Comparison of ENCODE assay signal across 9 cellular contexts in genomic region chr12:6367969-6368892, GRCh38. TPM values are rescaled to one million over a fixed set of nuclear protein-coding genes. Genes with fewer than 3 reads are reported as not detected.
DNase-seq lines count a peak whose midpoint lies in the region; ATAC-seq and TF ChIP-seq lines count a peak whose summit lies in the region.
"Had no signal": no experiment of that assay in that cellular context is flagged by ENCODE, and none has a peak within 500 bp of the region (broad histone marks: within the 10 kb centered on the region; RNA-seq: fewer than 3 reads in every experiment).

No MANE protein-coding gene starts in this region.

- H3K4me1 ChIP-seq in Loucy (ENCODE audit: insufficient read depth, low read length, poor library complexity, severe bottlenecking) (peaks cover 48% of the 10 kb centered on the region), SK-N-SH (ENCODE audit: control insufficient read depth in 1 of 2, insufficient read depth in 2 of 2, low read depth in 1 of 2, low read length in 1 of 2) (peaks cover 3 to 26% of the 10 kb centered on the region in 2 experiments; a peak in 3 of 4 replicates)

- no peaks in the 10 kb centered on the region for H3K9me3 Mint-ChIP-seq in CD4-positive, alpha-beta T cell
- H3K9me3 Mint-ChIP-seq in activated naive CD8-positive, alpha-beta T cell treated with anti-CD3 and anti-CD28 coated beads for 36 hours: no peaks in the 10 kb centered on the region
- no peaks in the 10 kb centered on the region for H3K9me3 Mint-ChIP-seq in natural killer cell

- H3K4me1 Mint-ChIP-seq in CD4-positive, alpha-beta T cell (ENCODE audit: low read depth): peaks cover 31% of the 10 kb centered on the region
- peaks cover 36% of the 10 kb centered on the region for H3K4me1 Mint-ChIP-seq in activated naive CD8-positive, alpha-beta T cell treated with anti-CD3 and anti-CD28 coated beads for 36 hours
- peaks cover 34 to 46% of the 10 kb centered on the region in 2 donors for H3K4me1 Mint-ChIP-seq in natural killer cell

- H3K9ac ChIP-seq in Loucy (ENCODE audit: low read depth, low read length, poor library complexity, severe bottlenecking) (peak overlapping the region; percentile 40), SK-N-SH (no peak overlapping the region)

- H3K4me2 ChIP-seq in Loucy (ENCODE audit: low read depth, low read length, poor library complexity, severe bottlenecking) (peak overlapping the region; percentile 30), SK-N-SH (no peak overlapping the region)

- CTCF ChIA-PET in CD4-positive, alpha-beta T cell (lab: Charles Lee): interaction anchor here (0.5 to 2.1 kb wide), 10 partner anchors 23 to 185 kb away, joined by 3 to 24 read pairs (median 4); no protein-coding TSS in a partner anchor
- CTCF ChIA-PET in SK-N-SH (lab: Yijun Ruan, JAX): interaction anchor here (0.6 to 2.4 kb wide), 3 partner anchors 18 to 59 kb away, joined by 3 to 6 read pairs (median 3); no protein-coding TSS in a partner anchor

- no peak overlapping the region for H3K4me3 Mint-ChIP-seq in CD4-positive, alpha-beta T cell
- H3K4me3 Mint-ChIP-seq in activated naive CD8-positive, alpha-beta T cell treated with anti-CD3 and anti-CD28 coated beads for 36 hours: no peak overlapping the region
- peak overlapping the region; percentile 70 for H3K4me3 Mint-ChIP-seq in natural killer cell

- in situ Hi-C loops in ACHN (cut with HindIII; ENCODE audit: low pct_ligation_motif_present, low pct_unique_long_range_greater_than_20kb, low sequenced_read_pairs): no loop called here

- no peaks in the 10 kb centered on the region for H3K27me3 Mint-ChIP-seq in CD4-positive, alpha-beta T cell
- H3K27me3 Mint-ChIP-seq in activated naive CD8-positive, alpha-beta T cell treated with anti-CD3 and anti-CD28 coated beads for 36 hours: no peaks in the 10 kb centered on the region
- H3K27me3 Mint-ChIP-seq in natural killer cell (ENCODE audit: low read depth in 2 of 2): no peaks in the 10 kb centered on the region

- no peaks in the 10 kb centered on the region for H3K36me3 ChIP-seq in Loucy (ENCODE audit: insufficient read depth, low read length)
- no peaks in the 10 kb centered on the region for H3K36me3 ChIP-seq in SK-N-SH (replicated peaks in 1 of 2; ENCODE audit: control insufficient read depth in 1 of 2, insufficient read depth in 2 of 2, low read length in 1 of 2)

- TF ChIP-seq CTCF in CD4-positive, alpha-beta T cell (IDR thresholded peaks at IDR 0.05): peak; percentile 32
- no peak for TF ChIP-seq CTCF in Loucy (conservative IDR thresholded peaks at IDR 0.05; ENCODE audit: low read length)
- peak; percentile 2 for TF ChIP-seq CTCF in natural killer cell (IDR thresholded peaks at IDR 0.05)
- TF ChIP-seq CTCF in SK-N-SH (IDR thresholded peaks at IDR 0.05): no peak

- DNase-seq in CD4-positive, alpha-beta T cell: no peak
- DNase-seq in activated naive CD8-positive, alpha-beta T cell treated with anti-CD3 and anti-CD28 coated beads for 36 hours: peak; percentile 17
- no peak for DNase-seq in natural killer cell
- DNase-seq in SK-N-SH: no peak
- DNase-seq in ACHN: no peak
- no peak for DNase-seq in occipital lobe (lab: John Stamatoyannopoulos, UW)

- no peaks in the 10 kb centered on the region for H4K20me1 ChIP-seq in Loucy (ENCODE audit: insufficient read depth, low read length, poor library complexity, severe bottlenecking)
- no peaks in the 10 kb centered on the region for H4K20me1 ChIP-seq in SK-N-SH (ENCODE audit: insufficient read depth)

- no peak overlapping the region for H3K27ac ChIP-seq in CD4-positive, alpha-beta T cell (ENCODE audit: low read depth, low read length)
- H3K27ac ChIP-seq in SK-N-SH (ENCODE audit: low read depth in 2 of 2, low read length in 1 of 2): no peak overlapping the region

- TF ChIP-seq EP300 in SK-N-SH (IDR thresholded peaks at IDR 0.05; ENCODE audit: borderline replicate concordance in 1 of 2, low read depth in 1 of 2, low read length in 1 of 2): no peak

- intact Hi-C loops in CD4-positive, alpha-beta T cell (cut with DNase I, micrococcal nuclease): loop anchor here (1.0 to 5.0 kb wide), 2 partner anchors 33 to 46 kb away; no protein-coding TSS in a partner anchor
- intact Hi-C loops in natural killer cell (cut with micrococcal nuclease): loop anchor here (1.0 kb wide), 2 partner anchors 31 to 45 kb away; no protein-coding TSS in a partner anchor

- no peaks in the 10 kb centered on the region for H3K36me3 Mint-ChIP-seq in CD4-positive, alpha-beta T cell (ENCODE audit: low read depth)
- H3K36me3 Mint-ChIP-seq in activated naive CD8-positive, alpha-beta T cell treated with anti-CD3 and anti-CD28 coated beads for 36 hours: no peaks in the 10 kb centered on the region
- no peaks in the 10 kb centered on the region for H3K36me3 Mint-ChIP-seq in natural killer cell

- H3K27me3 ChIP-seq in CD4-positive, alpha-beta T cell (ENCODE audit: control insufficient read depth, insufficient read depth, low read length): no peaks in the 10 kb centered on the region
- H3K27me3 ChIP-seq in Loucy (ENCODE audit: insufficient read depth, low read length, poor library complexity, severe bottlenecking) (no peaks in the 10 kb centered on the region), SK-N-SH (ENCODE audit: insufficient read depth) (no peaks in the 10 kb centered on the region)

- H3F3A ChIP-seq in Loucy (ENCODE audit: low read depth) (peaks cover 4% of the 10 kb centered on the region), SK-N-SH (replicated peaks; ENCODE audit: insufficient read depth) (peaks cover 25% of the 10 kb centered on the region)

- no peak for TF ChIP-seq RAD21 in SK-N-SH (IDR thresholded peaks at IDR 0.05; ENCODE audit: low read length)

- H3K9me2 ChIP-seq in Loucy (replicated peaks; ENCODE audit: low read depth, low read length): no peaks in the 10 kb centered on the region
- H3K9me2 ChIP-seq in SK-N-SH: no peaks in the 10 kb centered on the region

- H3K27ac Mint-ChIP-seq in CD4-positive, alpha-beta T cell: peak overlapping the region; percentile 55
- H3K27ac Mint-ChIP-seq in activated naive CD8-positive, alpha-beta T cell treated with anti-CD3 and anti-CD28 coated beads for 36 hours: peak overlapping the region; percentile 67
- peak overlapping the region; percentile 81 to 84 for H3K27ac Mint-ChIP-seq in natural killer cell

- H3K79me2 ChIP-seq in Loucy (ENCODE audit: insufficient read depth, low read length) (no peaks in the 10 kb centered on the region), SK-N-SH (ENCODE audit: insufficient read depth) (no peaks in the 10 kb centered on the region)

- H3K4me3 ChIP-seq in Loucy (ENCODE audit: low read length, poor library complexity, severe bottlenecking) (peak overlapping the region; percentile 5), SK-N-SH (ENCODE audit: low read depth in 2 of 2, low read length in 1 of 2) (no peak overlapping the region)

- ATAC-seq in CD4-positive, alpha-beta T cell (ENCODE audit: poor library complexity): no peak
- ATAC-seq in natural killer cell (peak in 2 of 3 donors; percentile 32 to 54), HG02938 (IDR thresholded peaks at IDR 0.05; ENCODE audit: unreplicated experiment) (no peak)

- POLR2A ChIA-PET in CD4-positive, alpha-beta T cell (lab: Charles Lee): interaction anchor here (0.6 to 2.3 kb wide), 10 partner anchors 13 to 103 kb away, joined by 3 to 17 read pairs (median 4); partner anchors contain the start of genes TNFRSF1A and VAMP1
- POLR2A ChIA-PET in SK-N-SH (lab: Yijun Ruan, JAX): interaction anchor here (0.6 kb wide), 1 partner anchor 821 kb away, joined by 3 read pairs; no protein-coding TSS in a partner anchor

- 81% methylated on average over 15 of the region's 15 CpGs for WGBS in SK-N-SH (ENCODE audit: low lambda C conversion rate)

- H3K9me3 ChIP-seq in CD4-positive, alpha-beta T cell (ENCODE audit: control insufficient read depth, low read length): no peaks in the 10 kb centered on the region
- H3K9me3 ChIP-seq in Loucy (ENCODE audit: insufficient read depth, low read depth, low read length) (no peaks in the 10 kb centered on the region), SK-N-SH (no peaks in the 10 kb centered on the region)

- H2AFZ ChIP-seq in Loucy (ENCODE audit: low read length): no peak overlapping the region
- no peak overlapping the region for H2AFZ ChIP-seq in SK-N-SH (ENCODE audit: low read depth)

TF ChIP-seq in SK-N-SH, 30 proteins besides CTCF, POLR2A, EP300 and RAD21 (continues in another document):
- TF ChIP-seq FOSL2 (IDR thresholded peaks at IDR 0.05; ENCODE audit: borderline replicate concordance, low read depth) (no peak), TCF12 (IDR thresholded peaks at IDR 0.05) (no peak), GATA2 (CRISPR knock-in tag; IDR thresholded peaks at IDR 0.05) (no peak), RFX5 (IDR thresholded peaks at IDR 0.05; ENCODE audit: low read length) (no peak), POLR2AphosphoS5 (IDR thresholded peaks at IDR 0.05; ENCODE audit: low read depth, low read length) (no peak), FOXM1 (IDR thresholded peaks at IDR 0.05; ENCODE audit: low read depth) (no peak), JUND (IDR thresholded peaks at IDR 0.05) (no peak), TEAD4 (IDR thresholded peaks at IDR 0.05; ENCODE audit: borderline replicate concordance, insufficient read depth) (no peak)

RNA-seq across cellular contexts. Expression of gene SCNN1A, which starts 7.1 kb away (rescaled TPM):
- total RNA-seq in CD4-positive, alpha-beta T cell: 1 to 10 TPM; 1.1 to 2.0 TPM
- total RNA-seq in activated naive CD8-positive, alpha-beta T cell treated with anti-CD3 and anti-CD28 coated beads for 36 hours: 1 to 10 TPM; 2.7 to 3.7 TPM
- total RNA-seq in natural killer cell (1 to 10 TPM; 1.5 to 3.0 (median 1.5) TPM), occipital lobe (not detected)
- polyA plus RNA-seq in SK-N-SH (2012; rRNA removed): 0.71 and 1.6 TPM in 2 replicates
- 0.97 and 0.98 TPM in 2 replicates for polyA plus RNA-seq in SK-N-SH (2012; cell fraction: cytosol; rRNA removed)
- 1.2 and 1.6 TPM in 2 replicates for polyA plus RNA-seq in SK-N-SH (2012; cell fraction: nucleus; rRNA removed)

RNA-seq across cellular contexts. Expression of gene LTBR, which starts 15.7 kb away (rescaled TPM):
- under 1 TPM; 0.38 to 0.67 TPM for total RNA-seq in CD4-positive, alpha-beta T cell
- 1 to 10 TPM; 1.1 to 1.5 TPM for total RNA-seq in activated naive CD8-positive, alpha-beta T cell treated with anti-CD3 and anti-CD28 coated beads for 36 hours
- total RNA-seq in natural killer cell (1 to 10 TPM; 3.7 to 5.8 (median 4.4) TPM), occipital lobe (1.9 TPM)
- 0.10 and 0.12 TPM in 2 replicates for polyA plus RNA-seq in SK-N-SH (2012; rRNA removed)
- polyA plus RNA-seq in SK-N-SH (2012; cell fraction: cytosol; rRNA removed): 0.03 and 0.06 TPM in 2 replicates
- polyA plus RNA-seq in SK-N-SH (2012; cell fraction: nucleus; rRNA removed): 0.32 and 0.73 TPM in 2 replicates

RNA-seq across cellular contexts. Expression of gene TNFRSF1A, which starts 26.4 kb away (rescaled TPM):
- 10 to 100 TPM; 16.3 to 19.2 TPM for total RNA-seq in CD4-positive, alpha-beta T cell
- total RNA-seq in activated naive CD8-positive, alpha-beta T cell treated with anti-CD3 and anti-CD28 coated beads for 36 hours: 10 to 100 TPM; 44.8 to 49.1 TPM
- total RNA-seq in natural killer cell: 100 to 1,000 TPM in 1 of 3 donors, 10 to 100 TPM in 2; 75.7 to 116 (median 87.3) TPM
- 68.3 and 92.9 TPM in 2 replicates for polyA plus RNA-seq in SK-N-SH (2012; rRNA removed)
- polyA plus RNA-seq in SK-N-SH (2012; cell fraction: cytosol; rRNA removed): 86.7 and 93.2 TPM in 2 replicates
- polyA plus RNA-seq in SK-N-SH (2012; cell fraction: nucleus; rRNA removed): 72.6 and 75.2 TPM in 2 replicates
- 14.8 TPM for total RNA-seq in occipital lobe

RNA-seq across cellular contexts. Expression of gene PLEKHG6, which starts 57.7 kb away (rescaled TPM):
- total RNA-seq in CD4-positive, alpha-beta T cell: not detected
- total RNA-seq in activated naive CD8-positive, alpha-beta T cell treated with anti-CD3 and anti-CD28 coated beads for 36 hours: under 1 TPM; 0.10 to 0.52 TPM
- total RNA-seq in natural killer cell (not detected), occipital lobe (not detected)
- polyA plus RNA-seq in SK-N-SH (2012; rRNA removed): 0.15 and 0.20 TPM in 2 replicates
- 0.10 and 0.13 TPM in 2 replicates for polyA plus RNA-seq in SK-N-SH (2012; cell fraction: cytosol; rRNA removed)
- 0.27 and 0.68 TPM in 2 replicates for polyA plus RNA-seq in SK-N-SH (2012; cell fraction: nucleus; rRNA removed)
- total RNA-seq: LHCN-M2 had no signal

Comparison
In these comparisons a context has a peak if more than half of its experiments do, and no peak if none do; other contexts are left out.
1. ATAC-seq: peak in natural killer cell (2 of 3); none in CD4-positive, alpha-beta T cell (single experiment) and HG02938 (single experiment).
2. CTCF ChIP-seq: peak in CD4-positive, alpha-beta T cell (single experiment) and natural killer cell (single experiment); none in Loucy (single experiment) and SK-N-SH (single experiment).
3. Peak in every context shown above with its lines, with median percentiles within 50 percentile points of each other: H3K27ac Mint-ChIP-seq.